Comparison of ENCODE assay signal across 24 cellular contexts in the genomic region with DNA sequence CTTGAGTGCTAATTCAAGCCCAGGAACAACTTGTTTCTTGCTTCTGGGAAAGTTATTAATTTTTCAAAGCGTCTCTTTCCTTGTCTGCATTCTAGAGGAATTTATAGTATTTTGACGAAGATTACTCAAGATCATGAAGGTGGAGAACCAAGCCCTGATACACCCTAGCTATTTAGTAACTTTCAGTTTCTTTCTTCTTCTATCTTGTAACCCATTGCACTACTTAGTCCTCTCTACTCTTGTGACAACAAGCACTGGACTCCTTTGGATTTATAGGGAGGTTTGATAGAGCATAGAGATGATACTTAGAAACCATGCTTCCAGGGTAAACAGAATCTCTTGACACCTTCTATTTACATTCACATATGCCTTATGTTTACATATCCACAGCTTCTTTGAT.
"Had no signal": no experiment of that assay in that cellular context is flagged by ENCODE, and none has a peak within 500 bp of the region (broad histone marks: within the 10 kb centered on the region; RNA-seq: fewer than 3 reads in every experiment).

No MANE protein-coding gene starts in this region.

- H3K9me3 ChIP-seq: pancreas, prostate gland, uterus had no signal

- H3K27ac ChIP-seq: left ventricle myocardium inferior, pancreas, prostate gland, skin epidermis, suprapubic skin, thoracic aorta, tibial artery, uterus had no signal

- H3K27me3 ChIP-seq: pancreas, suprapubic skin, tibial artery, uterus had no signal

- DNase-seq: hypothalamus; immature natural killer cell; kidney; left ventricle myocardium inferior; midbrain; naive thymus-derived CD8-positive, alpha-beta T cell; nucleus accumbens; pancreas; posterior cingulate gyrus; retina; right cardiac atrium; stimulated activated CD4-positive, alpha-beta T cell treated with anti-CD3 and anti-CD28 coated beads, Interleukin-12 subunit alpha, Interleukin-12 subunit beta, amount 100 ng/mL, for 4 hours; stimulated activated CD4-positive, alpha-beta T cell treated with anti-CD3 and anti-CD28 coated beads, Interleukin-15, amount 100 ng/mL, for 24 hours; stimulated activated CD4-positive, alpha-beta T cell treated with anti-CD3 and anti-CD28 coated beads, Interleukin-2, amount 100 ng/mL, for 24 hours; stimulated activated CD4-positive, alpha-beta T cell treated with anti-CD3 and anti-CD28 coated beads, Interleukin-4, amount 100 ng/mL, for 24 hours; stimulated activated naive CD4-positive, alpha-beta T cell; tibial artery; uterus had no signal

- H3K36me3 ChIP-seq: left ventricle myocardium inferior, pancreas, prostate gland, suprapubic skin, thoracic aorta, tibial artery, uterus had no signal

- ATAC-seq: naive thymus-derived CD8-positive, alpha-beta T cell; pancreas; right cardiac atrium; sciatic nerve; stimulated activated effector memory CD8-positive, alpha-beta T cell treated with anti-CD3 and anti-CD28 coated beads, Interleukin-12 subunit alpha, Interleukin-12 subunit beta, amount 100 ng/mL, for 72 hours had no signal

- H3K4me3 ChIP-seq: left ventricle myocardium inferior, pancreas, prostate gland, skin epidermis, suprapubic skin, thoracic aorta, tibial artery, uterus had no signal

- H3K4me1 ChIP-seq: left ventricle myocardium inferior, pancreas, prostate gland, suprapubic skin, tibial artery, uterus had no signal
